In the genomic region with DNA sequence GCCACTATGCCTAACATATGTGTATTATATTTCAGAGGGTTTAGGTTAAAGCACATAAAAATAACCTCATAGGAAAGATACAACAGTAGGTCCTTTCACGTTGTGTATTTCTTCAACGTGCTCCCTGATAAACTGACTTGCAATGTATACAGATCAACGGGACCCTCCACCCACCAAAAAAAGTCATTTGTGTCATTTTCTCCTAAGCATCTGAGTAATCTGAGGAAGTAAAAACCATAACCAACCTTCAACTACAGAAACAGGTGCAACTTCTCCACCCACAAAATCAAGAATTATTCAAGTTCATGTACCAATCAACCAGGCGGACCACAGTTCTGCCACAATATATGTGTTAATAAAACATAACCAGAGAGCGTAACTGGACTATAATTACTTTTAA, we compare ENCODE assay signal across 26 cellular contexts. TPM values are rescaled to one million over a fixed set of nuclear protein-coding genes. Genes with fewer than 3 reads are reported as not detected.
A peak's percentile ranks its signal among the peaks of the same experiment; 100 is the strongest.
DNase-seq lines count a peak whose midpoint lies in the region; ATAC-seq, FAIRE-seq and TF ChIP-seq lines count a peak whose summit lies in the region.
"Had no signal": no experiment of that assay in that cellular context is flagged by ENCODE, and none has a peak within 500 bp of the region (broad histone marks: within the 10 kb centered on the region; RNA-seq: fewer than 3 reads in every experiment).

No MANE protein-coding gene starts in this region.

- H2BK120ac ChIP-seq in mesendoderm (ENCODE audit: low read depth, low read length), result no peak overlapping the region

- no peaks in the 10 kb centered on the region for H3K36me3 Mint-ChIP-seq in WTC11
- H3K36me3 Mint-ChIP-seq in activated CD8-positive, alpha-beta T cell treated with anti-CD3 and anti-CD28 coated beads for 36 hours (ENCODE audit: low read depth), result no peaks in the 10 kb centered on the region

- H3K4ac ChIP-seq in mesendoderm (ENCODE audit: low read depth, low read length), result no peak overlapping the region

- CTCF ChIA-PET in WTC11 (lab: Charles Lee), result no interaction called here
- CTCF ChIA-PET in activated CD8-positive, alpha-beta T cell treated with anti-CD3 and anti-CD28 coated beads for 36 hours (lab: Charles Lee), result no interaction called here

- no peak overlapping the region for H3K4me2 ChIP-seq in mesendoderm (ENCODE audit: low read length)

- H3K9me3 ChIP-seq in upper lobe of left lung, result no peaks in the 10 kb centered on the region

- H3K27ac ChIP-seq in mesendoderm (ENCODE audit: low read depth, low read length), result no peak overlapping the region
- peak overlapping the region in 3 of 4 donors; percentile 47 to 71 (median 57) for H3K27ac ChIP-seq in upper lobe of left lung
- H3K27ac ChIP-seq: RWPE1 had no signal

- TF ChIP-seq CTCF in WTC11 (IDR thresholded peaks at IDR 0.05) (no peak), upper lobe of left lung (IDR thresholded peaks at IDR 0.05) (no peak)
- no peak for TF ChIP-seq CTCF in activated CD8-positive, alpha-beta T cell treated with anti-CD3 and anti-CD28 coated beads for 36 hours (IDR thresholded peaks at IDR 0.05)

- H3K79me2 ChIP-seq in mesendoderm (ENCODE audit: control insufficient read depth, insufficient read depth, low read length), result peaks cover 30% of the 10 kb centered on the region

- no peak for TF ChIP-seq EP300 in upper lobe of left lung (IDR thresholded peaks at IDR 0.05)

- H3K4me1 ChIP-seq in mesendoderm (ENCODE audit: control insufficient read depth, low read depth, low read length), result peaks cover 10% of the 10 kb centered on the region
- peaks cover 0 to 10% (median 1%) of the 10 kb centered on the region in 4 donors for H3K4me1 ChIP-seq in upper lobe of left lung

- TF ChIP-seq POLR2A in GM12892 (IDR thresholded peaks at IDR 0.05; ENCODE audit: low read depth, low read length) (no peak), upper lobe of left lung (IDR thresholded peaks at IDR 0.05) (no peak)

- peak overlapping the region; percentile 34; the same call in 1 of the 2 replicates for H3K27ac Mint-ChIP-seq in WTC11
- no peak overlapping the region for H3K27ac Mint-ChIP-seq in activated CD8-positive, alpha-beta T cell treated with anti-CD3 and anti-CD28 coated beads for 36 hours
- H3K27ac Mint-ChIP-seq: B cell had no signal

- no peak overlapping the region for H3K9ac ChIP-seq in mesendoderm (ENCODE audit: low read length)

- intact Hi-C loops in activated CD8-positive, alpha-beta T cell treated with anti-CD3 and anti-CD28 coated beads for 36 hours (cut with micrococcal nuclease), result no loop called here

- peak; percentile 48 for FAIRE-seq in GM12892 (lab: Jason Lieb, UNC)
- FAIRE-seq: D721Med, H1, K562 had no signal

- no peak overlapping the region for H2AK5ac ChIP-seq in mesendoderm (ENCODE audit: low read length)

- no peak overlapping the region for H4K8ac ChIP-seq in mesendoderm (ENCODE audit: low read depth, low read length)

- H3K18ac ChIP-seq in mesendoderm (ENCODE audit: low read length), result no peak overlapping the region

- peaks cover 32% of the 10 kb centered on the region for H3K4me1 Mint-ChIP-seq in WTC11
- no peaks in the 10 kb centered on the region for H3K4me1 Mint-ChIP-seq in activated CD8-positive, alpha-beta T cell treated with anti-CD3 and anti-CD28 coated beads for 36 hours (ENCODE audit: low read depth)

- POLR2A ChIA-PET in WTC11 (lab: Charles Lee), result no interaction called here
- POLR2A ChIA-PET in activated CD8-positive, alpha-beta T cell treated with anti-CD3 and anti-CD28 coated beads for 36 hours (lab: Charles Lee), result no interaction called here

- H3K27me3 ChIP-seq in mesendoderm (ENCODE audit: insufficient read depth, low read length, poor library complexity), result no peaks in the 10 kb centered on the region
- no peaks in the 10 kb centered on the region for H3K27me3 ChIP-seq in upper lobe of left lung

- H3K4me3 Mint-ChIP-seq in WTC11, result no peak overlapping the region
- no peak overlapping the region for H3K4me3 Mint-ChIP-seq in activated CD8-positive, alpha-beta T cell treated with anti-CD3 and anti-CD28 coated beads for 36 hours
- H3K4me3 Mint-ChIP-seq: B cell had no signal

- H3K79me1 ChIP-seq in mesendoderm (ENCODE audit: low read length), result peaks cover 6% of the 10 kb centered on the region

- no peak for DNase-seq in GM12892 (ENCODE audit: insufficient read length)
- no peak for DNase-seq in WTC11 (ENCODE audit: low spot score)
- no peak for DNase-seq in mesendoderm
- no peak for DNase-seq in upper lobe of left lung
- no peak for DNase-seq in NCI-H2227 treated with DMSO at 0.1 percent for 48 hours (lab: John Stamatoyannopoulos, UW)
- DNase-seq in retina, result no peak
- DNase-seq in activated CD8-positive, alpha-beta T cell treated with anti-CD3 and anti-CD28 coated beads for 36 hours, result no peak
- DNase-seq: DMS53, Kasumi-1, NCI-H1092 treated with DMSO at 0.1 percent for 48 hours, NCI-H1436, NCI-H187, NCI-H2081 treated with DMSO at 0.1 percent for 48 hours, NCI-H2171, NCI-H446, NCI-H524 treated with DMSO at 0.1 percent for 48 hours, NCI-H774, SHP77 treated with DMSO at 0.1 percent for 48 hours had no signal

- H4K5ac ChIP-seq in mesendoderm (ENCODE audit: low read length), result no peak overlapping the region

- ATAC-seq in WTC11 (no peak), upper lobe of left lung (ENCODE audit: low FRiP score in 2 of 2) (no peak), HG03039 (IDR thresholded peaks at IDR 0.05; ENCODE audit: unreplicated experiment) (no peak)
- no peak for ATAC-seq in activated CD8-positive, alpha-beta T cell treated with anti-CD3 and anti-CD28 coated beads for 36 hours
- ATAC-seq: HCT116, K562, Panc1 had no signal

- H3K9me3 Mint-ChIP-seq in WTC11, result no peaks in the 10 kb centered on the region
- H3K9me3 Mint-ChIP-seq in activated CD8-positive, alpha-beta T cell treated with anti-CD3 and anti-CD28 coated beads for 36 hours, result no peaks in the 10 kb centered on the region

- no peak overlapping the region for H3K23ac ChIP-seq in mesendoderm (ENCODE audit: low read length)

- H2BK15ac ChIP-seq in mesendoderm (replicated peaks; ENCODE audit: low read depth), result no peak overlapping the region

- H3K56ac ChIP-seq in mesendoderm (ENCODE audit: low read length), result peak overlapping the region; percentile 27

- no peaks in the 10 kb centered on the region for H3K27me3 Mint-ChIP-seq in WTC11 (ENCODE audit: low read depth)
- H3K27me3 Mint-ChIP-seq in activated CD8-positive, alpha-beta T cell treated with anti-CD3 and anti-CD28 coated beads for 36 hours, result no peaks in the 10 kb centered on the region

- no CpG with 5 or more reads among the region's 5 CpGs for WGBS in mesendoderm (ENCODE audit: extremely low coverage, insufficient coverage, low lambda C conversion rate)
- 78 to 79% methylated on average over 5 of the region's 5 CpGs for WGBS in upper lobe of left lung, 2 donors

- H3K4me3 ChIP-seq in mesendoderm (ENCODE audit: low read length), result no peak overlapping the region
- no peak overlapping the region for H3K4me3 ChIP-seq in upper lobe of left lung
- H3K4me3 ChIP-seq: K562 had no signal

- no peaks in the 10 kb centered on the region for H3K36me3 ChIP-seq in mesendoderm (ENCODE audit: control insufficient read depth, insufficient read depth, low read length)
- H3K36me3 ChIP-seq in upper lobe of left lung, result no peaks in the 10 kb centered on the region

- H2BK5ac ChIP-seq in mesendoderm (ENCODE audit: low read length), result no peak overlapping the region

TF ChIP-seq in WTC11, 78 proteins besides CTCF, POLR2A, EP300 and RAD21:
- TF ChIP-seq OVOL2 (CRISPR knock-in tag; IDR thresholded peaks at IDR 0.05; ENCODE audit: borderline replicate concordance) (no peak), ELF4 (CRISPR knock-in tag; IDR thresholded peaks at IDR 0.05; ENCODE audit: low read depth) (no peak), MXD4 (CRISPR knock-in tag; IDR thresholded peaks at IDR 0.05; ENCODE audit: borderline replicate concordance) (no peak)
TF ChIP-seq in WTC11: peak in this region for 0.

RNA-seq across cellular contexts. Expression of a gene that starts 54.9 kb away (rescaled TPM):
- polyA plus RNA-seq in GM12892 (2012; ENCODE audit: missing spikeins), result 0.25 TPM
- total RNA-seq in WTC11 (2021), result 22.9 to 31.1 TPM (median 23.1 TPM) in 3 replicates
- 23.1 TPM for polyA plus RNA-seq in mesendoderm (2013, experiment 1 of 2)
- 23.1 TPM for polyA plus RNA-seq in mesendoderm (2013, experiment 2 of 2)
- total RNA-seq in upper lobe of left lung, result 10 to 100 TPM; 37.3 to 80.2 (median 56.6) TPM
- total RNA-seq in activated CD8-positive, alpha-beta T cell treated with anti-CD3 and anti-CD28 coated beads for 36 hours, result under 1 TPM; 0.18 to 0.49 TPM

Comparison
In these comparisons a context has a peak if more than half of its experiments do, and no peak if none do; other contexts are left out.
1. RNA of a gene that starts 54.9 kb away (total RNA-seq): 37.3 to 80.2 TPM in upper lobe of left lung and 22.9 to 31.1 TPM in WTC11; 0.18 to 0.49 TPM in activated CD8-positive, alpha-beta T cell treated with anti-CD3 and anti-CD28 coated beads for 36 hours; every median in the first group is over 10 times any median in the second.